ENCODE assay signal across 8 cellular contexts in genomic region chr12:75725505-75726120, GRCh38.
DNase-seq lines count a peak whose midpoint lies in the region; ATAC-seq, FAIRE-seq and TF ChIP-seq lines count a peak whose summit lies in the region.

No MANE protein-coding gene starts in this region.

- ATAC-seq in GM21423 (IDR thresholded peaks at IDR 0.05; ENCODE audit: unreplicated experiment) (no peak), HG02623 (IDR thresholded peaks at IDR 0.05; ENCODE audit: unreplicated experiment) (no peak)

- no peaks in the 10 kb centered on the region for H3K36me3 Mint-ChIP-seq in CD14-positive monocyte

- no peak overlapping the region for H3K27ac Mint-ChIP-seq in CD14-positive monocyte

- no peak overlapping the region for H3K4me3 ChIP-seq in AG09309 (ENCODE audit: control insufficient read depth, low read depth, low read length)

- peaks cover 3% of the 10 kb centered on the region for H3K4me1 Mint-ChIP-seq in CD14-positive monocyte

- FAIRE-seq in HTR-8/SVneo (lab: Jason Lieb, UNC) = no peak

- DNase-seq in AG09309 (ENCODE audit: low read depth) = no peak
- DNase-seq in HTR-8/SVneo (ENCODE audit: insufficient read length, low spot score) = peak; percentile 41
- peak; percentile 51 to 78 for DNase-seq in SW 1271 (lab: John Stamatoyannopoulos, UW)
- peak; percentile 70 for DNase-seq in kidney glomerular epithelial cell (lab: John Stamatoyannopoulos, UW)
- DNase-seq in substantia nigra (lab: John Stamatoyannopoulos, UW) = no peak
- no peak for DNase-seq in CD14-positive monocyte (ENCODE audit: low spot score)

- no peak overlapping the region for H3K4me3 Mint-ChIP-seq in CD14-positive monocyte

- H3K27me3 Mint-ChIP-seq in CD14-positive monocyte (ENCODE audit: low read depth in 3 of 3) = peaks cover 0 to 2% (median 0%) of the 10 kb centered on the region in 3 donors

- intact Hi-C loops in CD14-positive monocyte (cut with micrococcal nuclease) = no loop called here

- H3K9me3 Mint-ChIP-seq in CD14-positive monocyte = peaks cover 0 to 4% (median 2%) of the 10 kb centered on the region in 7 donors

- no peak overlapping the region for H3K27ac ChIP-seq in substantia nigra (ENCODE audit: low read depth, low read length, poor library complexity, severe bottlenecking)

- TF ChIP-seq CTCF in AG09309 (IDR thresholded peaks at IDR 0.05; ENCODE audit: control insufficient read depth, insufficient read depth, low read depth, low read length, missing control alignments) (peak; percentile 15), CD14-positive monocyte (IDR thresholded peaks at IDR 0.05) (no peak)

Comparison
In these comparisons a context has a peak if more than half of its experiments do, and no peak if none do; other contexts are left out.
1. DNase-seq: peak in HTR-8/SVneo (single experiment), SW 1271 (2 of 2) and kidney glomerular epithelial cell (single experiment); none in AG09309 (single experiment), substantia nigra (0 of 49) and CD14-positive monocyte (single experiment).